Comparison of ENCODE assay signal across 8 cellular contexts in genomic region chr19:46133101-46133627, GRCh38. TPM values are rescaled to one million over a fixed set of nuclear protein-coding genes. Genes with fewer than 3 reads are reported as not detected.
A peak's percentile ranks its signal among the peaks of the same experiment; 100 is the strongest.
DNase-seq lines count a peak whose midpoint lies in the region; ATAC-seq and TF ChIP-seq lines count a peak whose summit lies in the region.

No MANE protein-coding gene starts in this region.

- POLR2A ChIA-PET in CD8-positive, alpha-beta T cell (lab: Charles Lee): no interaction called here

- no peak overlapping the region for H3K27ac Mint-ChIP-seq in CD8-positive, alpha-beta T cell

- H3K9me3 ChIP-seq in uterus: no peaks in the 10 kb centered on the region
- no peaks in the 10 kb centered on the region for H3K9me3 ChIP-seq in CD8-positive, alpha-beta T cell (ENCODE audit: low read length)

- H3K27me3 ChIP-seq in uterus: no peaks in the 10 kb centered on the region
- H3K27me3 ChIP-seq in CD8-positive, alpha-beta T cell (ENCODE audit: insufficient read depth, low read length): no peaks in the 10 kb centered on the region

- intact Hi-C loops in lower leg skin (cut with DNase I; ENCODE audit: low total_unique reads) (no loop called here), uterus (cut with DNase I; ENCODE audit: low total_unique reads) (no loop called here)
- intact Hi-C loops in CD8-positive, alpha-beta T cell (cut with DNase I, micrococcal nuclease): no loop called here

- H3K27ac ChIP-seq in uterus: peak overlapping the region; percentile 90 to 91
- H3K27ac ChIP-seq in CD8-positive, alpha-beta T cell (ENCODE audit: low read depth, low read length): no peak overlapping the region

- H3K36me3 Mint-ChIP-seq in CD8-positive, alpha-beta T cell: no peaks in the 10 kb centered on the region

- H3K4me3 Mint-ChIP-seq in CD8-positive, alpha-beta T cell: no peak overlapping the region

- TF ChIP-seq POLR2A in GM18951 (IDR thresholded peaks at IDR 0.05; ENCODE audit: extremely low read depth, insufficient read depth, insufficient read length) (peak; percentile 20), lower leg skin (IDR thresholded peaks at IDR 0.05) (no peak), uterus (IDR thresholded peaks at IDR 0.05) (peak; percentile 20 to 29)

- DNase-seq in NCI-H510A treated with DMSO at 0.1 percent for 48 hours (lab: John Stamatoyannopoulos, UW) (peak; percentile 95), cerebellar cortex (ENCODE audit: low spot score) (peak; percentile 91), lower leg skin (ENCODE audit: low spot score in 2 of 2) (peak; percentile 70 to 74), uterus (peak; percentile 41 to 65)
- no peak for DNase-seq in CD8-positive, alpha-beta T cell

- peaks cover 6 to 7% of the 10 kb centered on the region in 2 donors for H3K4me1 ChIP-seq in uterus
- H3K4me1 ChIP-seq in CD8-positive, alpha-beta T cell (ENCODE audit: insufficient read depth, low read length): no peaks in the 10 kb centered on the region

- in situ Hi-C loops in GM18951 (cut with MboI; ENCODE audit: low sequenced_read_pairs, unreplicated experiment): no loop called here

- no peaks in the 10 kb centered on the region for H3K4me1 Mint-ChIP-seq in CD8-positive, alpha-beta T cell (ENCODE audit: low read depth)

- ATAC-seq in GM18867 (IDR thresholded peaks at IDR 0.05; ENCODE audit: unreplicated experiment) (no peak), HG03521 (IDR thresholded peaks at IDR 0.05; ENCODE audit: unreplicated experiment) (no peak)
- ATAC-seq in CD8-positive, alpha-beta T cell: no peak

- CTCF ChIA-PET in CD8-positive, alpha-beta T cell (lab: Charles Lee): no interaction called here

- H3K27me3 Mint-ChIP-seq in CD8-positive, alpha-beta T cell (ENCODE audit: low read depth): peaks cover 47% of the 10 kb centered on the region

- no peak for TF ChIP-seq CTCF in lower leg skin (IDR thresholded peaks at IDR 0.05)
- TF ChIP-seq CTCF in uterus (IDR thresholded peaks at IDR 0.05): no peak
- TF ChIP-seq CTCF in CD8-positive, alpha-beta T cell (IDR thresholded peaks at IDR 0.05): no peak

- H3K36me3 ChIP-seq in uterus: no peaks in the 10 kb centered on the region
- H3K36me3 ChIP-seq in CD8-positive, alpha-beta T cell (ENCODE audit: insufficient read depth, low read length): no peaks in the 10 kb centered on the region

- WGBS in lower leg skin, 2 donors: 35% methylated on average over 6 of the region's 6 CpGs

- H3K9me3 Mint-ChIP-seq in CD8-positive, alpha-beta T cell: no peaks in the 10 kb centered on the region

- no peak overlapping the region for H3K4me3 ChIP-seq in lower leg skin (ENCODE audit: low read depth, poor library complexity, severe bottlenecking)
- no peak overlapping the region for H3K4me3 ChIP-seq in uterus
- H3K4me3 ChIP-seq in CD8-positive, alpha-beta T cell (ENCODE audit: low read depth, low read length): no peak overlapping the region

RNA-seq across cellular contexts. Expression of gene IGFL3, which starts 8.7 kb away (rescaled TPM):
- total RNA-seq in lower leg skin (10 to 100 TPM; 19.0 to 46.7 (median 24.9) TPM), uterus (not detected)
- not detected for total RNA-seq in CD8-positive, alpha-beta T cell

RNA-seq across cellular contexts. Expression of gene IGFL2, which starts 14.9 kb away (rescaled TPM):
- total RNA-seq in lower leg skin: 10 to 100 TPM in 3 of 4 donors, 1 to 10 TPM in 1; 7.2 to 26.9 (median 24.9) TPM
- under 1 TPM in 1 of 4 donors, not detected in 3; 0.61 TPM for total RNA-seq in uterus
- not detected for total RNA-seq in CD8-positive, alpha-beta T cell

Comparison
In these comparisons a context has a peak if more than half of its experiments do, and no peak if none do; other contexts are left out.
1. POLR2A ChIP-seq: peak in GM18951 (single experiment) and uterus (2 of 2); none in lower leg skin (0 of 2).
2. DNase-seq: peak in NCI-H510A treated with DMSO at 0.1 percent for 48 hours (single experiment), cerebellar cortex (single experiment), lower leg skin (2 of 2) and uterus (2 of 2); none in CD8-positive, alpha-beta T cell (0 of 7).
3. RNA of gene IGFL3, which starts 8.7 kb away (total RNA-seq): 19.0 to 46.7 TPM in lower leg skin; not detected in uterus and not detected in CD8-positive, alpha-beta T cell; every median in the first group is over 10 times any median in the second.
4. RNA of gene IGFL2, which starts 14.9 kb away (total RNA-seq): 7.2 to 26.9 TPM in lower leg skin; 0.61 TPM in uterus and not detected in CD8-positive, alpha-beta T cell; every median in the first group is over 4 times any median in the second.